9 cellular contexts compared by ENCODE assay signal in genomic region chr11:120306519-120307242, GRCh38. TPM values are rescaled to one million over a fixed set of nuclear protein-coding genes. Genes with fewer than 3 reads are reported as not detected.
DNase-seq lines count a peak whose midpoint lies in the region; TF ChIP-seq lines count a peak whose summit lies in the region.
"Had no signal": no experiment of that assay in that cellular context is flagged by ENCODE, and none has a peak within 500 bp of the region (broad histone marks: within the 10 kb centered on the region; RNA-seq: fewer than 3 reads in every experiment).

No MANE protein-coding gene starts in this region.

- H3K4me3 ChIP-seq in DOHH2 (ENCODE audit: low read length) (no peak overlapping the region), NB4 (ENCODE audit: low read depth, low read length) (no peak overlapping the region), colonic mucosa (no peak overlapping the region), mucosa of stomach (ENCODE audit: low read length) (no peak overlapping the region)

- no peaks in the 10 kb centered on the region for H3K9me2 ChIP-seq in DOHH2 (replicated peaks; ENCODE audit: control insufficient read depth, low read length)

- H3K9ac ChIP-seq in colonic mucosa (ENCODE audit: low read depth in 2 of 2, low read length in 2 of 2) (no peak overlapping the region), mucosa of stomach (ENCODE audit: low read length) (peak overlapping the region; percentile 24)

- intact Hi-C loops in colonic mucosa (cut with DNase I) = no loop called here

- in situ Hi-C loops in G401 (cut with HindIII; ENCODE audit: low sequenced_read_pairs) = no loop called here

- peaks cover 4% of the 10 kb centered on the region for H3K4me1 ChIP-seq in DOHH2 (ENCODE audit: control insufficient read depth, low read length)
- peaks cover 3% of the 10 kb centered on the region for H3K4me1 ChIP-seq in colonic mucosa
- H3K4me1 ChIP-seq in mucosa of stomach (ENCODE audit: control insufficient read depth, insufficient read depth, low read length) = peaks cover 67% of the 10 kb centered on the region

- H3K9me3 ChIP-seq in DOHH2 (ENCODE audit: control insufficient read depth, insufficient read depth, low read length) = no peaks in the 10 kb centered on the region
- H3K9me3 ChIP-seq in colonic mucosa = no peaks in the 10 kb centered on the region
- no peaks in the 10 kb centered on the region for H3K9me3 ChIP-seq in mucosa of stomach (ENCODE audit: control insufficient read depth, low read length)

- H3K36me3 ChIP-seq in DOHH2 (ENCODE audit: control insufficient read depth, low read length) = no peaks in the 10 kb centered on the region
- H3K36me3 ChIP-seq in colonic mucosa = no peaks in the 10 kb centered on the region
- no peaks in the 10 kb centered on the region for H3K36me3 ChIP-seq in mucosa of stomach (ENCODE audit: control insufficient read depth, insufficient read depth, low read length)

- TF ChIP-seq POLR2A in NB4 (IDR thresholded peaks at IDR 0.05; ENCODE audit: extremely low read depth, insufficient read length) = no peak

- H4K20me1 ChIP-seq in DOHH2 (ENCODE audit: control insufficient read depth, insufficient read depth, low read depth, low read length) = peaks cover 3% of the 10 kb centered on the region

- no peak overlapping the region for H3K4me2 ChIP-seq in DOHH2 (ENCODE audit: low read length)

- peak; percentile 41 for DNase-seq in NB4 (ENCODE audit: low read depth)
- DNase-seq in colonic mucosa = peak; percentile 76
- no peak for DNase-seq in germinal center (ENCODE audit: low spot score)
- DNase-seq in activated effector memory CD4-positive, alpha-beta T cell treated with Interleukin-2 at 50 U/mL for 16 hours = no peak
- DNase-seq in activated CD4-positive, alpha-beta T cell treated with anti-CD3 and anti-CD28 coated beads, Interleukin-2, amount 50 U/mL, for 48 hours = no peak
- no peak for DNase-seq in G401 (ENCODE audit: low spot score)
- DNase-seq: NCI-H524 treated with DMSO at 0.1 percent for 48 hours had no signal

- no peaks in the 10 kb centered on the region for H3F3A ChIP-seq in DOHH2 (ENCODE audit: control insufficient read depth, insufficient read depth)

- peaks cover 14% of the 10 kb centered on the region; the same call in 1 of the 2 replicates for H3K27me3 ChIP-seq in DOHH2 (ENCODE audit: control insufficient read depth, low read length)
- no peaks in the 10 kb centered on the region for H3K27me3 ChIP-seq in colonic mucosa
- no peaks in the 10 kb centered on the region for H3K27me3 ChIP-seq in mucosa of stomach (ENCODE audit: control insufficient read depth, insufficient read depth, low read length)

- peak; percentile 12 for TF ChIP-seq CTCF in DOHH2 (IDR thresholded peaks at IDR 0.05; ENCODE audit: low read depth, low read length, poor library complexity, severe bottlenecking)
- TF ChIP-seq CTCF in NB4 (IDR thresholded peaks at IDR 0.05; ENCODE audit: low read depth, low read length) = peak; percentile 39
- no peak for TF ChIP-seq CTCF in colonic mucosa (IDR thresholded peaks at IDR 0.05)

- H3K79me2 ChIP-seq in DOHH2 (ENCODE audit: control insufficient read depth, low read length) = no peaks in the 10 kb centered on the region

- H3K27ac ChIP-seq in DOHH2 (ENCODE audit: low read depth, low read length) (no peak overlapping the region), colonic mucosa (no peak overlapping the region)

RNA-seq across cellular contexts. Expression of gene TLCD5, which starts 18.4 kb away (rescaled TPM):
- 1 to 10 TPM in 1 of 2 donors, under 1 TPM in 1; 0.62 to 1.3 TPM for total RNA-seq in colonic mucosa
- total RNA-seq in G401 (2014; rRNA removed; shearing (Covaris generic)) = 12.5 and 14.8 TPM in 2 replicates

RNA-seq across cellular contexts. Expression of gene ARHGEF12, which starts 29.5 kb away (rescaled TPM):
- total RNA-seq in colonic mucosa = 100 to 1,000 TPM in 1 of 2 donors, 10 to 100 TPM in 1; 66.7 to 103 TPM
- 27.5 TPM in 2 replicates for total RNA-seq in G401 (2014; rRNA removed; shearing (Covaris generic))

Comparison
In these comparisons a context has a peak if more than half of its experiments do, and no peak if none do; other contexts are left out.
1. DNase-seq: peak in NB4 (single experiment) and colonic mucosa (single experiment); none in germinal center (single experiment), activated effector memory CD4-positive, alpha-beta T cell treated with Interleukin-2 at 50 U/mL for 16 hours (single experiment), activated CD4-positive, alpha-beta T cell treated with anti-CD3 and anti-CD28 coated beads, Interleukin-2, amount 50 U/mL, for 48 hours (0 of 2) and G401 (single experiment).